ENCODE assay signal across 6 cellular contexts in genomic region chr17:17678063-17678699, GRCh38. TPM values are rescaled to one million over a fixed set of nuclear protein-coding genes. Genes with fewer than 3 reads are reported as not detected.
DNase-seq lines count a peak whose midpoint lies in the region; ATAC-seq, FAIRE-seq and TF ChIP-seq lines count a peak whose summit lies in the region.
"Not testable (repeated sequence)": the region's sequence is repeated elsewhere in the genome, so short reads cannot be mapped to it uniquely, and the experiment has no call there.

No MANE protein-coding gene starts in this region.

- not testable (repeated sequence) for H3K27ac ChIP-seq in A549; CD4-positive, alpha-beta T cell (ENCODE audit: low read depth, low read length); HEK293 (ENCODE audit: extremely low read depth, low read depth, low read length); PC-9; H1 (ENCODE audit: low read depth, low read length)

- not testable (repeated sequence) for H3K9me3 ChIP-seq in A549; CD4-positive, alpha-beta T cell (ENCODE audit: control insufficient read depth, low read length); HEK293 (ENCODE audit: control insufficient read depth, insufficient read depth, low read depth, low read length); PC-9 (ENCODE audit: insufficient read depth, low read depth); H1 (ENCODE audit: insufficient read depth in 2 of 2, low read depth in 1 of 2, low read length in 1 of 2)

- H2BK20ac ChIP-seq in H1 (ENCODE audit: low read length), result not testable (repeated sequence)

- TF ChIP-seq EP300 in A549 (IDR thresholded peaks at IDR 0.05); H1 (IDR thresholded peaks at IDR 0.05; ENCODE audit: borderline replicate concordance in 1 of 2, low read depth in 2 of 2, low read length in 2 of 2): not testable (repeated sequence)

- POLR2A ChIA-PET in A549 (lab: Yijun Ruan, JAX); CD4-positive, alpha-beta T cell (lab: Charles Lee); HEK293 (lab: Yijun Ruan, JAX); PC-9 (lab: Charles Lee; ENCODE audit: unreplicated experiment); H1 (lab: Charles Lee; ENCODE audit: partially characterized antibody): not testable (repeated sequence)

- H4K5ac ChIP-seq in H1 (ENCODE audit: insufficient read length, low read depth, low read length), result not testable (repeated sequence)

- H4K91ac ChIP-seq in H1 (replicated peaks; ENCODE audit: insufficient read length, low read length), result not testable (repeated sequence)

- H3K4me1 ChIP-seq in A549 (peaks cover 10% of the 10 kb centered on the region), PC-9 (replicated peaks; ENCODE audit: insufficient read depth) (peaks cover 35% of the 10 kb centered on the region), H1 (replicated peaks in 1 of 4; ENCODE audit: control insufficient read depth in 3 of 4, insufficient read depth in 4 of 4, low read length in 3 of 4) (peaks cover 4 to 21% (median 11%) of the 10 kb centered on the region in 4 experiments)
- not testable (repeated sequence) for H3K4me1 ChIP-seq in HEK293 (ENCODE audit: control insufficient read depth, insufficient read depth, low read length)

- peaks cover 16% of the 10 kb centered on the region for H3K79me2 ChIP-seq in PC-9 (ENCODE audit: low read depth)
- not testable (repeated sequence) for H3K79me2 ChIP-seq in H1 (ENCODE audit: control insufficient read depth in 1 of 2, insufficient read depth in 2 of 2, low read length in 2 of 2)

- not testable (repeated sequence) for FAIRE-seq in A549 (lab: Jason Lieb, UNC); H1 (lab: Jason Lieb, UNC)

- peak overlapping the region; percentile 18 for H3K4me3 Mint-ChIP-seq in CD4-positive, alpha-beta T cell
- H3K4me3 Mint-ChIP-seq in neural crest cell, result peak overlapping the region; percentile 35

- not testable (repeated sequence) for H3K27ac Mint-ChIP-seq in CD4-positive, alpha-beta T cell; neural crest cell (ENCODE audit: unreplicated experiment)

- not testable (repeated sequence) for H3K36me3 ChIP-seq in HEK293 (ENCODE audit: control insufficient read depth in 2 of 2, insufficient read depth in 1 of 2, low read length in 2 of 2); PC-9 (ENCODE audit: low read depth); H1 (ENCODE audit: control insufficient read depth in 2 of 4, insufficient read depth in 4 of 4, low read length in 3 of 4)

- not testable (repeated sequence) for H2BK120ac ChIP-seq in H1 (replicated peaks; ENCODE audit: low read depth, low read length)

- 87% methylated on average over 5 of the region's 5 CpGs for WGBS in A549 (ENCODE audit: missing lambda C conversion rate)
- WGBS in H1 (ENCODE audit: extremely low coverage in 1 of 2, insufficient coverage in 1 of 2, insufficient read length in 1 of 2, insufficient replicate concordance in 2 of 2, low coverage in 1 of 2, low lambda C conversion rate in 2 of 2, missing lambda C conversion rate in 1 of 2), 2 experiments, result 91% methylated on average over 5 of the region's 5 CpGs; no CpG with 5 or more reads in 1 of the 2 experiments

- not testable (repeated sequence) for H4K8ac ChIP-seq in H1 (ENCODE audit: extremely low read depth, insufficient read depth, low read length)

- not testable (repeated sequence) for H3K4me3 ChIP-seq in A549; HEK293 (ENCODE audit: low read depth, low read length); PC-9; H1 (ENCODE audit: extremely low read depth in 1 of 4, insufficient read depth in 2 of 4, low read depth in 3 of 4, low read length in 4 of 4)

- CTCF ChIA-PET in A549 (lab: Yijun Ruan, JAX), result interaction anchor here (1.0 to 8.9 kb wide), 11 partner anchors 13 to 355 kb away, joined by 4 to 112 read pairs (median 28); no protein-coding TSS in a partner anchor
- CTCF ChIA-PET in CD4-positive, alpha-beta T cell (lab: Charles Lee), result not testable (repeated sequence)
- CTCF ChIA-PET in HEK293 (lab: Yijun Ruan, JAX), result interaction anchor here (0.6 to 3.1 kb wide), 6 partner anchors 10 to 355 kb away, joined by 3 to 16 read pairs (median 4); no protein-coding TSS in a partner anchor
- CTCF ChIA-PET in PC-9 (lab: Charles Lee), result interaction anchor here (0.8 kb wide), 1 partner anchor 26 kb away, joined by 3 read pairs; no protein-coding TSS in a partner anchor
- CTCF ChIA-PET in H1 (lab: Charles Lee; ENCODE audit: partially characterized antibody), result interaction anchor here (0.9 to 3.3 kb wide), 10 partner anchors 10 to 90 kb away, joined by 3 to 22 read pairs (median 6); no protein-coding TSS in a partner anchor

- not testable (repeated sequence) for H3K79me1 ChIP-seq in H1 (ENCODE audit: low read depth, low read length)

- not testable (repeated sequence) for H4K20me1 ChIP-seq in PC-9 (ENCODE audit: insufficient read depth); H1 (replicated peaks in 1 of 2; ENCODE audit: control insufficient read depth in 1 of 2, insufficient read depth in 2 of 2, low read length in 2 of 2)

- 0 out of 2 replicates have a peak overlapping the region, but pooled peaks have one; percentile 46 for H2BK15ac ChIP-seq in H1 (ENCODE audit: low read length)

- H3K9me3 Mint-ChIP-seq in CD4-positive, alpha-beta T cell; neural crest cell: not testable (repeated sequence)

- not testable (repeated sequence) for H3K4ac ChIP-seq in H1 (replicated peaks; ENCODE audit: insufficient read length, low read depth, low read length)

- not testable (repeated sequence) for H3K4me2 ChIP-seq in A549; H1 (ENCODE audit: insufficient read depth in 1 of 2, low read depth in 2 of 2, low read length in 2 of 2)
- peak overlapping the region; percentile 8; the same call in 1 of the 2 replicates for H3K4me2 ChIP-seq in PC-9

- not testable (repeated sequence) for H3K9ac ChIP-seq in H1 (replicated peaks in 1 of 4; ENCODE audit: extremely low read depth in 1 of 4, low read depth in 3 of 4, low read length in 3 of 4)

- H3K18ac ChIP-seq in H1 (ENCODE audit: extremely low read depth, low read length), result not testable (repeated sequence)

- not testable (repeated sequence) for H3K23me2 ChIP-seq in H1 (ENCODE audit: low read depth, low read length)

- not testable (repeated sequence) for TF ChIP-seq RAD21 in A549 (conservative IDR thresholded peaks at IDR 0.05 in 1 of 2, IDR thresholded peaks at IDR 0.05 in 1 of 2); H1 (IDR thresholded peaks at IDR 0.05 in 1 of 2, conservative IDR thresholded peaks at IDR 0.05 in 1 of 2; ENCODE audit: low read depth in 2 of 2, low read length in 2 of 2)

- H3K23ac ChIP-seq in H1 (ENCODE audit: insufficient read length), result not testable (repeated sequence)

- intact Hi-C loops in CD4-positive, alpha-beta T cell (cut with DNase I, micrococcal nuclease); PC-9 (cut with micrococcal nuclease; ENCODE audit: unreplicated experiment): not testable (repeated sequence)

- peaks cover 30% of the 10 kb centered on the region for H3F3A ChIP-seq in PC-9 (ENCODE audit: insufficient read depth, low read depth)

- H2BK5ac ChIP-seq in H1 (ENCODE audit: low read depth, low read length), result not testable (repeated sequence)

- not testable (repeated sequence) for H3K27me3 ChIP-seq in CD4-positive, alpha-beta T cell (ENCODE audit: control insufficient read depth, insufficient read depth, low read length); PC-9 (ENCODE audit: insufficient read depth, low read depth)
- peaks cover 42 to 84% (median 78%) of the 10 kb centered on the region in 4 experiments for H3K27me3 ChIP-seq in H1 (replicated peaks in 1 of 4; ENCODE audit: control insufficient read depth in 3 of 4, extremely low read depth in 1 of 4, insufficient read depth in 3 of 4, low read length in 3 of 4)

- not testable (repeated sequence) for TF ChIP-seq POLR2A in A549 (IDR thresholded peaks at IDR 0.05; ENCODE audit: low read length); H1 (IDR thresholded peaks at IDR 0.05; ENCODE audit: control extremely low read depth in 1 of 2, low read depth in 2 of 2, low read length in 2 of 2)

- H3K36me3 Mint-ChIP-seq in CD4-positive, alpha-beta T cell (ENCODE audit: low read depth); neural crest cell (ENCODE audit: low read depth): not testable (repeated sequence)

- H3K27me3 Mint-ChIP-seq in CD4-positive, alpha-beta T cell; neural crest cell (ENCODE audit: low read depth): not testable (repeated sequence)

- not testable (repeated sequence) for ATAC-seq in A549; CD4-positive, alpha-beta T cell (ENCODE audit: poor library complexity)

- not testable (repeated sequence) for BruUV-seq in PC-9 (replicated peaks; lab: Mats Ljungman, UMichigan)

- H2AK5ac ChIP-seq in H1 (ENCODE audit: low read depth, low read length), result 0 out of 2 replicates have a peak overlapping the region, but pooled peaks have one; percentile 65

- not testable (repeated sequence) for TF ChIP-seq CTCF in A549 (IDR thresholded peaks at IDR 0.05); CD4-positive, alpha-beta T cell (IDR thresholded peaks at IDR 0.05); HEK293 (tag by site-specific recombination; IDR thresholded peaks at IDR 0.05); PC-9 (conservative IDR thresholded peaks at IDR 0.05); H1 (IDR thresholded peaks at IDR 0.05; ENCODE audit: control extremely low read depth in 1 of 3, insufficient read depth in 1 of 3, low read depth in 1 of 3, low read length in 3 of 3); neural crest cell (conservative IDR thresholded peaks at IDR 0.05)

- not testable (repeated sequence) for DNase-seq in A549 (ENCODE audit: low read depth in 1 of 2, low spot score in 1 of 2); CD4-positive, alpha-beta T cell; PC-9; H1 (ENCODE audit: low read depth in 1 of 2, low spot score in 2 of 2); neural crest cell (ENCODE audit: low read depth, low spot score)

- not testable (repeated sequence) for H2AFZ ChIP-seq in PC-9; H1 (ENCODE audit: low read length)

- not testable (repeated sequence) for H3K9me2 ChIP-seq in PC-9 (ENCODE audit: insufficient read depth)

- H3K56ac ChIP-seq in H1 (replicated peaks; ENCODE audit: insufficient read length, low read depth, low read length), result not testable (repeated sequence)

- not testable (repeated sequence) for H2BK12ac ChIP-seq in H1 (ENCODE audit: low read depth, low read length)

- not testable (repeated sequence) for H3K14ac ChIP-seq in H1 (ENCODE audit: insufficient read length)

- peaks cover 37% of the 10 kb centered on the region for H3K4me1 Mint-ChIP-seq in CD4-positive, alpha-beta T cell (ENCODE audit: low read depth)
- H3K4me1 Mint-ChIP-seq in neural crest cell, result peaks cover 38% of the 10 kb centered on the region

RNA-seq across cellular contexts. Expression of gene RAI1, which starts 3.1 kb away (rescaled TPM):
- polyA plus RNA-seq in A549 (2011; rRNA removed) (3.5 and 7.1 TPM in 2 replicates), A549 (2017; fragmentation: RNase III; extraction: RNeasy Plus Mini Kit Qiagen cat#74134 plus additional on column Dnase treatment) (18.9 to 23.8 TPM (median 23.3 TPM) in 3 replicates), H1 (2011; rRNA removed) (0.39 and 0.57 TPM in 2 replicates)
- 7.1 and 11.2 TPM in 2 replicates for polyA plus RNA-seq in A549 (2012; cell fraction: cytosol; rRNA removed)
- 27.6 and 28.1 TPM in 2 replicates for polyA plus RNA-seq in A549 (2012; cell fraction: nucleus; rRNA removed)
- polyA minus RNA-seq in A549 (2011; rRNA and poly(A)+ RNA removed), result 5.7 and 9.7 TPM in 2 replicates
- 10 to 100 TPM; 19.3 to 25.2 TPM for total RNA-seq in CD4-positive, alpha-beta T cell
- total RNA-seq in PC-9 (2021) (86.3 and 92.9 TPM in 2 replicates), neural crest cell (53.6 and 54.0 TPM in 2 replicates)
- total RNA-seq in H1 (2021; fragmentation: NEBNext Ultra II Directional; extraction: Animal tissue kit (Norgen Biotek cat#: 25700)), result 0.80 and 1.2 TPM in 2 replicates
- 0.45 TPM for polyA plus RNA-seq in H1 (2011; cell fraction: cytosol; rRNA removed)
- polyA plus RNA-seq in H1 (2011; cell fraction: nucleus; rRNA removed), result 1.5 TPM
- 0.89 to 1.6 TPM (median 1.1 TPM) in 4 replicates for polyA plus RNA-seq in H1 (2012, experiment 1 of 2)
- 0.58 TPM for polyA plus RNA-seq in H1 (2012, experiment 2 of 2)
- polyA plus RNA-seq in H1 (2013, experiment 1 of 2), result 0.71 TPM
- polyA plus RNA-seq in H1 (2013, experiment 2 of 2), result 0.57 TPM
- polyA minus RNA-seq in H1 (2011; rRNA and poly(A)+ RNA removed), result 0.13 and 0.22 TPM in 2 replicates
- 0.73 TPM for polyA minus RNA-seq in H1 (2011; cell fraction: cytosol; rRNA and poly(A)+ RNA removed)
- polyA minus RNA-seq in H1 (2011; cell fraction: nucleus; rRNA and poly(A)+ RNA removed), result 1.4 TPM
